11 cellular contexts compared by ENCODE assay signal in the genomic region with DNA sequence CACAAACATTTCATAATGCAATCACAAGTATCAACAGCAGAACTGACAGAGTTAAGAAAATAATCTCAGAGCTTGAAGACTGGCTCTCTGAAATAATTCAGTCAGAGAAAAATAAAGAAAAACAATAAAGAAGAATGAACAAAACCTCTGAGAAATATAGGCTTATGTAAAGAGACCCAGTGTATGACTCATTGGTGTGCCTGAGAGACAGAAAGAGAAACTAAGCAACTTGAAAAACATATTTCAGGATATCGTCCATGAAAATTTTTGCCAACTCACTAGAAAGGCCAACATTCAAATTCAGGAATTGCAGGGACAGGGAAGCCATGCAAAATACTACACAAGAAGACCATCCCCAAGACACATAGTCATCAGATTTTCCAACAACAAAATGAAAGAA. TPM values are rescaled to one million over a fixed set of nuclear protein-coding genes. Genes with fewer than 3 reads are reported as not detected.
DNase-seq lines count a peak whose midpoint lies in the region; ATAC-seq lines count a peak whose summit lies in the region.
"Had no signal": no experiment of that assay in that cellular context is flagged by ENCODE, and none has a peak within 500 bp of the region (broad histone marks: within the 10 kb centered on the region; RNA-seq: fewer than 3 reads in every experiment).

No MANE protein-coding gene starts in this region.

- peak overlapping the region; percentile 32 for H3K27ac Mint-ChIP-seq in activated naive CD8-positive, alpha-beta T cell treated with anti-CD3 and anti-CD28 coated beads, Interleukin-2, amount 50 U/mL, for 24 hours

- H3K4ac ChIP-seq in mesenchymal stem cell (ENCODE audit: low read depth in 1 of 2, low read length in 2 of 2): no peak overlapping the region

- no peak overlapping the region for H2BK120ac ChIP-seq in mesenchymal stem cell (ENCODE audit: low read depth, low read length)

- DNase-seq in NOMO-1 treated with DMSO at 0.1 percent for 48 hours (lab: John Stamatoyannopoulos, UW; ENCODE audit: unreplicated experiment) (peak; percentile 10), NOMO-1 (lab: John Stamatoyannopoulos, UW; ENCODE audit: unreplicated experiment in 2 of 2) (no peak), M059J (ENCODE audit: low read depth) (peak; percentile 42), mesenchymal stem cell (peak; percentile 7), dedifferentiated amniotic fluid mesenchymal stem cell (ENCODE audit: extremely low spot score) (no peak), COLO829 (ENCODE audit: low spot score) (no peak)
- DNase-seq in activated naive CD8-positive, alpha-beta T cell treated with anti-CD3 and anti-CD28 coated beads, Interleukin-2, amount 50 U/mL, for 24 hours: no peak
- no peak for DNase-seq in stimulated activated CD4-positive, alpha-beta T cell treated with anti-CD3 and anti-CD28 coated beads, Interleukin-15, amount 100 ng/mL, for 24 hours
- DNase-seq: DMS79 treated with DMSO at 0.1 percent for 48 hours, NCI-H1694 treated with DMSO at 0.1 percent for 48 hours had no signal

- H3K4me2 ChIP-seq in mesenchymal stem cell (ENCODE audit: low read length, poor library complexity, severe bottlenecking): peak overlapping the region; percentile 47

- no peaks in the 10 kb centered on the region for H3K9me3 ChIP-seq in mesenchymal stem cell (ENCODE audit: control insufficient read depth, low read length)

- H3K14ac ChIP-seq in mesenchymal stem cell (ENCODE audit: low read length in 2 of 2): no peak overlapping the region

- H3K9ac ChIP-seq in mesenchymal stem cell (ENCODE audit: low read length): peak overlapping the region; percentile 86

- H3K36me3 ChIP-seq in mesenchymal stem cell (ENCODE audit: control insufficient read depth in 1 of 2, insufficient read depth in 2 of 2, low read depth in 1 of 2, low read length in 2 of 2): no peaks in the 10 kb centered on the region
- H3K36me3 ChIP-seq: cardiac muscle cell had no signal

- H2BK5ac ChIP-seq in mesenchymal stem cell (ENCODE audit: low read depth, low read length, poor library complexity, severe bottlenecking): no peak overlapping the region

- peak overlapping the region in 1 of 2 experiments; percentile 55 for H3K4me3 ChIP-seq in mesenchymal stem cell (ENCODE audit: insufficient read depth in 1 of 2, low read depth in 1 of 2, low read length in 2 of 2)
- H3K4me3 ChIP-seq: cardiac muscle cell had no signal

- H3K9me3 Mint-ChIP-seq in activated naive CD8-positive, alpha-beta T cell treated with anti-CD3 and anti-CD28 coated beads, Interleukin-2, amount 50 U/mL, for 24 hours: no peaks in the 10 kb centered on the region

- peaks cover 8% of the 10 kb centered on the region for H3K4me1 Mint-ChIP-seq in activated naive CD8-positive, alpha-beta T cell treated with anti-CD3 and anti-CD28 coated beads, Interleukin-2, amount 50 U/mL, for 24 hours

- 80% methylated on average over 1 of the region's 1 CpG for WGBS in mesenchymal stem cell

- peak overlapping the region; percentile 58 for H3K4me3 Mint-ChIP-seq in activated naive CD8-positive, alpha-beta T cell treated with anti-CD3 and anti-CD28 coated beads, Interleukin-2, amount 50 U/mL, for 24 hours

- H3K18ac ChIP-seq in mesenchymal stem cell (ENCODE audit: low read depth in 1 of 2, low read length in 2 of 2): no peak overlapping the region

- H3K23ac ChIP-seq in mesenchymal stem cell (ENCODE audit: low read length in 2 of 2): no peak overlapping the region

- H2AFZ ChIP-seq in mesenchymal stem cell (ENCODE audit: low read depth, low read length): no peak overlapping the region

- no peaks in the 10 kb centered on the region for H3K36me3 Mint-ChIP-seq in activated naive CD8-positive, alpha-beta T cell treated with anti-CD3 and anti-CD28 coated beads, Interleukin-2, amount 50 U/mL, for 24 hours (ENCODE audit: low read depth)

- H2BK12ac ChIP-seq in mesenchymal stem cell (ENCODE audit: low read length in 2 of 2): no peak overlapping the region

- ATAC-seq in activated naive CD8-positive, alpha-beta T cell treated with anti-CD3 and anti-CD28 coated beads, Interleukin-2, amount 50 U/mL, for 24 hours: no peak

- no peak overlapping the region for H2AK5ac ChIP-seq in mesenchymal stem cell (ENCODE audit: low read length, severe bottlenecking)

- H3K27me3 Mint-ChIP-seq in activated naive CD8-positive, alpha-beta T cell treated with anti-CD3 and anti-CD28 coated beads, Interleukin-2, amount 50 U/mL, for 24 hours: peaks cover 11% of the 10 kb centered on the region

- H2BK15ac ChIP-seq in mesenchymal stem cell (ENCODE audit: low read depth, poor library complexity, severe bottlenecking): no peak overlapping the region

- H3K4me1 ChIP-seq in mesenchymal stem cell (ENCODE audit: control insufficient read depth, insufficient read depth, low read depth, low read length): peaks cover 2% of the 10 kb centered on the region

- H4K91ac ChIP-seq in mesenchymal stem cell (ENCODE audit: low read length): no peak overlapping the region

- H3K27me3 ChIP-seq in mesenchymal stem cell (ENCODE audit: control insufficient read depth in 1 of 2, insufficient read depth in 1 of 2, low read length in 2 of 2): no peaks in the 10 kb centered on the region

- H4K8ac ChIP-seq in mesenchymal stem cell (ENCODE audit: low read length): no peak overlapping the region

- no peaks in the 10 kb centered on the region for H3K79me1 ChIP-seq in mesenchymal stem cell (replicated peaks; ENCODE audit: low read length, poor library complexity, severe bottlenecking)

- no peak overlapping the region for H3K27ac ChIP-seq in mesenchymal stem cell (ENCODE audit: low read length, poor library complexity, severe bottlenecking)
- H3K27ac ChIP-seq: cardiac muscle cell had no signal

RNA-seq across cellular contexts. Expression of gene APOBEC1, which starts 56.2 kb away (rescaled TPM):
- not detected in 2 replicates for total RNA-seq in M059J (2014; rRNA removed; shearing (Covaris generic))
- not detected for polyA plus RNA-seq in mesenchymal stem cell (2013, experiment 1 of 2)
- not detected for polyA plus RNA-seq in mesenchymal stem cell (2013, experiment 2 of 2)
- total RNA-seq: cardiac muscle cell had no signal
- polyA plus RNA-seq: cardiac muscle cell had no signal

Comparison
In these comparisons a context has a peak if more than half of its experiments do, and no peak if none do; other contexts are left out.
1. DNase-seq: peak in NOMO-1 treated with DMSO at 0.1 percent for 48 hours (single experiment), M059J (single experiment) and mesenchymal stem cell (single experiment); none in NOMO-1 (0 of 2), activated naive CD8-positive, alpha-beta T cell treated with anti-CD3 and anti-CD28 coated beads, Interleukin-2, amount 50 U/mL, for 24 hours (single experiment), dedifferentiated amniotic fluid mesenchymal stem cell (single experiment), stimulated activated CD4-positive, alpha-beta T cell treated with anti-CD3 and anti-CD28 coated beads, Interleukin-15, amount 100 ng/mL, for 24 hours (single experiment) and COLO829 (single experiment).